23 cellular contexts compared by ENCODE assay signal in the genomic region with DNA sequence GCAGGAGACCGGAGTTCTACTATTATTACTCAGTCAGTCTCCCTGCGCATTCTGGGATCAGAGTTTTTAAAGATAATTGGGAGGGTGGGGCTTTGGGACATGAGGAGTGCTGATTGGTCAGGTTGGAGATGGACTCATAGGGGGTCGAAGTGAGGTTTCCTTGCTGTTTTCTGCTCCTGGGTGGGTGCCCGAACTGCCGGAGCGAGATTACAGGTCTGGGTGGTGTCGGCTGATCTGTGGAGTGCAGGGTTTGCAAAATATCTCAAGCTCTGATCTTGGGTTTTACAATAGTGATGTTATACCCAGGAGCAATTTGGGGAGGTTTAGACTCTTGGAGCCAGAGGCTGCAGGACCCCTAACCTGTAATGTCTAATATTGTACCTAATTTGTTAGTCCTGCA. TPM values are rescaled to one million over a fixed set of nuclear protein-coding genes. Genes with fewer than 3 reads are reported as not detected.
DNase-seq lines count a peak whose midpoint lies in the region; ATAC-seq and TF ChIP-seq lines count a peak whose summit lies in the region.
"Had no signal": no experiment of that assay in that cellular context is flagged by ENCODE, and none has a peak within 500 bp of the region (broad histone marks: within the 10 kb centered on the region; RNA-seq: fewer than 3 reads in every experiment).

No MANE protein-coding gene starts in this region.

- intact Hi-C loops in activated CD8-positive, alpha-beta T cell treated with anti-CD3 and anti-CD28 coated beads for 36 hours (cut with micrococcal nuclease) = no loop called here
- intact Hi-C loops in activated T-helper 2 cell treated with anti-CD3 and anti-CD28 coated beads, Interferon-gamma antibody, Interleukin-2, Interleukin-4, amounts not matched to agents 10 μg/mL and 5 μg/mL and 100 μg/mL, durations not matched to agents 14 hours and 24 hours and 36 hours (cut with micrococcal nuclease) = no loop called here
- intact Hi-C loops in spleen (cut with DNase I; ENCODE audit: low total_unique reads) = no loop called here

- H3K4me1 Mint-ChIP-seq in activated CD8-positive, alpha-beta T cell treated with anti-CD3 and anti-CD28 coated beads for 36 hours (ENCODE audit: low read depth) = peaks cover 48% of the 10 kb centered on the region
- H3K4me1 Mint-ChIP-seq in activated CD8-positive, alpha-beta T cell treated with anti-CD3 and anti-CD28 coated beads, Interleukin-2, amount 10 ng/mL, durations not matched to agents 7 days and 5 days (ENCODE audit: low read depth) = peaks cover 45% of the 10 kb centered on the region
- peaks cover 53% of the 10 kb centered on the region for H3K4me1 Mint-ChIP-seq in activated T-helper 2 cell treated with anti-CD3 and anti-CD28 coated beads, Interferon-gamma antibody, Interleukin-2, Interleukin-4, amounts not matched to agents 10 μg/mL and 5 μg/mL and 100 μg/mL, durations not matched to agents 14 hours and 24 hours and 36 hours (ENCODE audit: low read depth)
- peaks cover 46 to 74% of the 10 kb centered on the region in 2 donors for H3K4me1 Mint-ChIP-seq in immature natural killer cell
- H3K4me1 Mint-ChIP-seq in activated CD4-positive, alpha-beta memory T cell treated with anti-CD3 and anti-CD28 coated beads, Interleukin-2, amount 10 ng/mL, durations not matched to agents 7 days and 5 days = peaks cover 61% of the 10 kb centered on the region

- no peak for TF ChIP-seq POLR2A in spleen (IDR thresholded peaks at IDR 0.05)

- peaks cover 11 to 63% (median 46%) of the 10 kb centered on the region in 6 donors for H3K4me1 ChIP-seq in spleen

- peak overlapping the region; percentile 90 for H3K4me3 Mint-ChIP-seq in activated CD8-positive, alpha-beta T cell treated with anti-CD3 and anti-CD28 coated beads for 36 hours
- no peak overlapping the region for H3K4me3 Mint-ChIP-seq in activated CD8-positive, alpha-beta T cell treated with anti-CD3 and anti-CD28 coated beads, Interleukin-2, amount 10 ng/mL, durations not matched to agents 7 days and 5 days
- H3K4me3 Mint-ChIP-seq in activated T-helper 2 cell treated with anti-CD3 and anti-CD28 coated beads, Interferon-gamma antibody, Interleukin-2, Interleukin-4, amounts not matched to agents 10 μg/mL and 5 μg/mL and 100 μg/mL, durations not matched to agents 14 hours and 24 hours and 36 hours (ENCODE audit: low read depth) = peak overlapping the region; percentile 31
- peak overlapping the region in 4 of 5 donors; percentile 34 to 44 (median 39) for H3K4me3 Mint-ChIP-seq in immature natural killer cell
- H3K4me3 Mint-ChIP-seq in activated CD4-positive, alpha-beta memory T cell treated with anti-CD3 and anti-CD28 coated beads, Interleukin-2, amount 10 ng/mL, durations not matched to agents 7 days and 5 days = no peak overlapping the region

- H3K9me3 Mint-ChIP-seq in activated CD8-positive, alpha-beta T cell treated with anti-CD3 and anti-CD28 coated beads for 36 hours = peaks cover 9% of the 10 kb centered on the region
- H3K9me3 Mint-ChIP-seq in activated CD8-positive, alpha-beta T cell treated with anti-CD3 and anti-CD28 coated beads, Interleukin-2, amount 10 ng/mL, durations not matched to agents 7 days and 5 days (ENCODE audit: insufficient read depth) = no peaks in the 10 kb centered on the region
- H3K9me3 Mint-ChIP-seq in activated T-helper 2 cell treated with anti-CD3 and anti-CD28 coated beads, Interferon-gamma antibody, Interleukin-2, Interleukin-4, amounts not matched to agents 10 μg/mL and 5 μg/mL and 100 μg/mL, durations not matched to agents 14 hours and 24 hours and 36 hours = peaks cover 4% of the 10 kb centered on the region
- H3K9me3 Mint-ChIP-seq in immature natural killer cell = peaks cover 0 to 1% (median 0%) of the 10 kb centered on the region in 6 donors
- H3K9me3 Mint-ChIP-seq in activated CD4-positive, alpha-beta memory T cell treated with anti-CD3 and anti-CD28 coated beads, Interleukin-2, amount 10 ng/mL, durations not matched to agents 7 days and 5 days = no peaks in the 10 kb centered on the region

- peaks cover 0 to 54% (median 4%) of the 10 kb centered on the region in 6 donors for H3K36me3 ChIP-seq in spleen
- H3K36me3 ChIP-seq: breast epithelium, neutrophil had no signal

- ATAC-seq in activated CD8-positive, alpha-beta T cell treated with anti-CD3 and anti-CD28 coated beads for 36 hours = no peak
- ATAC-seq in activated CD8-positive, alpha-beta T cell treated with anti-CD3 and anti-CD28 coated beads, Interleukin-2, amount 10 ng/mL, durations not matched to agents 7 days and 5 days = no peak
- ATAC-seq in GM19328 (IDR thresholded peaks at IDR 0.05; ENCODE audit: unreplicated experiment) = no peak
- ATAC-seq: left lung had no signal

- POLR2A ChIA-PET in activated CD8-positive, alpha-beta T cell treated with anti-CD3 and anti-CD28 coated beads for 36 hours (lab: Charles Lee) = no interaction called here
- POLR2A ChIA-PET in activated CD8-positive, alpha-beta T cell treated with anti-CD3 and anti-CD28 coated beads, Interleukin-2, amount 10 ng/mL, durations not matched to agents 7 days and 5 days (lab: Charles Lee) = no interaction called here
- POLR2A ChIA-PET in activated CD4-positive, alpha-beta memory T cell treated with anti-CD3 and anti-CD28 coated beads, Interleukin-2, amount 10 ng/mL, durations not matched to agents 7 days and 5 days (lab: Charles Lee) = no interaction called here

- CTCF ChIA-PET in activated CD8-positive, alpha-beta T cell treated with anti-CD3 and anti-CD28 coated beads for 36 hours (lab: Charles Lee) = no interaction called here
- CTCF ChIA-PET in activated CD8-positive, alpha-beta T cell treated with anti-CD3 and anti-CD28 coated beads, Interleukin-2, amount 10 ng/mL, durations not matched to agents 7 days and 5 days (lab: Charles Lee) = no interaction called here
- CTCF ChIA-PET in activated CD4-positive, alpha-beta memory T cell treated with anti-CD3 and anti-CD28 coated beads, Interleukin-2, amount 10 ng/mL, durations not matched to agents 7 days and 5 days (lab: Charles Lee) = no interaction called here

- peak overlapping the region; percentile 53 for H3K27ac Mint-ChIP-seq in activated CD8-positive, alpha-beta T cell treated with anti-CD3 and anti-CD28 coated beads for 36 hours
- H3K27ac Mint-ChIP-seq in activated CD8-positive, alpha-beta T cell treated with anti-CD3 and anti-CD28 coated beads, Interleukin-2, amount 10 ng/mL, durations not matched to agents 7 days and 5 days = no peak overlapping the region
- no peak overlapping the region for H3K27ac Mint-ChIP-seq in activated T-helper 2 cell treated with anti-CD3 and anti-CD28 coated beads, Interferon-gamma antibody, Interleukin-2, Interleukin-4, amounts not matched to agents 10 μg/mL and 5 μg/mL and 100 μg/mL, durations not matched to agents 14 hours and 24 hours and 36 hours
- peak overlapping the region in 4 of 6 donors; percentile 24 to 83 (median 68) for H3K27ac Mint-ChIP-seq in immature natural killer cell
- no peak overlapping the region for H3K27ac Mint-ChIP-seq in activated CD4-positive, alpha-beta memory T cell treated with anti-CD3 and anti-CD28 coated beads, Interleukin-2, amount 10 ng/mL, durations not matched to agents 7 days and 5 days

- 93 to 97% (median 94%) methylated on average over 7 of the region's 7 CpGs for WGBS in spleen, 5 donors

- H3K36me3 Mint-ChIP-seq in activated CD8-positive, alpha-beta T cell treated with anti-CD3 and anti-CD28 coated beads for 36 hours (ENCODE audit: low read depth) = peaks cover 60% of the 10 kb centered on the region
- H3K36me3 Mint-ChIP-seq in activated CD8-positive, alpha-beta T cell treated with anti-CD3 and anti-CD28 coated beads, Interleukin-2, amount 10 ng/mL, durations not matched to agents 7 days and 5 days (ENCODE audit: low read depth) = peaks cover 64% of the 10 kb centered on the region
- H3K36me3 Mint-ChIP-seq in activated T-helper 2 cell treated with anti-CD3 and anti-CD28 coated beads, Interferon-gamma antibody, Interleukin-2, Interleukin-4, amounts not matched to agents 10 μg/mL and 5 μg/mL and 100 μg/mL, durations not matched to agents 14 hours and 24 hours and 36 hours (ENCODE audit: low read depth) = peaks cover 75% of the 10 kb centered on the region
- peaks cover 12 to 17% (median 16%) of the 10 kb centered on the region in 3 donors for H3K36me3 Mint-ChIP-seq in immature natural killer cell
- peaks cover 73% of the 10 kb centered on the region for H3K36me3 Mint-ChIP-seq in activated CD4-positive, alpha-beta memory T cell treated with anti-CD3 and anti-CD28 coated beads, Interleukin-2, amount 10 ng/mL, durations not matched to agents 7 days and 5 days (ENCODE audit: low read depth)

- no peak for TF ChIP-seq CTCF in activated CD8-positive, alpha-beta T cell treated with anti-CD3 and anti-CD28 coated beads for 36 hours (IDR thresholded peaks at IDR 0.05)
- TF ChIP-seq CTCF in spleen (IDR thresholded peaks at IDR 0.05 in 8 of 11, conservative IDR thresholded peaks at IDR 0.05 in 3 of 11) = no peak

- peak overlapping the region in 2 of 8 donors; percentile 14 to 97 for H3K27ac ChIP-seq in spleen
- H3K27ac ChIP-seq: BLaER1, breast epithelium, left lung, neutrophil had no signal

- H3K27me3 Mint-ChIP-seq in activated CD8-positive, alpha-beta T cell treated with anti-CD3 and anti-CD28 coated beads for 36 hours = no peaks in the 10 kb centered on the region
- H3K27me3 Mint-ChIP-seq in activated CD8-positive, alpha-beta T cell treated with anti-CD3 and anti-CD28 coated beads, Interleukin-2, amount 10 ng/mL, durations not matched to agents 7 days and 5 days (ENCODE audit: low read depth) = no peaks in the 10 kb centered on the region
- H3K27me3 Mint-ChIP-seq in activated T-helper 2 cell treated with anti-CD3 and anti-CD28 coated beads, Interferon-gamma antibody, Interleukin-2, Interleukin-4, amounts not matched to agents 10 μg/mL and 5 μg/mL and 100 μg/mL, durations not matched to agents 14 hours and 24 hours and 36 hours (ENCODE audit: low read depth) = no peaks in the 10 kb centered on the region
- H3K27me3 Mint-ChIP-seq in immature natural killer cell (ENCODE audit: low read depth in 3 of 3) = peaks cover 22 to 29% (median 26%) of the 10 kb centered on the region in 3 donors
- H3K27me3 Mint-ChIP-seq in activated CD4-positive, alpha-beta memory T cell treated with anti-CD3 and anti-CD28 coated beads, Interleukin-2, amount 10 ng/mL, durations not matched to agents 7 days and 5 days = peaks cover 1% of the 10 kb centered on the region
- H3K27me3 Mint-ChIP-seq: IgD-negative memory B cell had no signal

- H3K4me3 ChIP-seq in spleen = no peak overlapping the region
- H3K4me3 ChIP-seq: BLaER1, breast epithelium, left lung had no signal

- H3K27me3 ChIP-seq in spleen (replicated peaks in 1 of 7) = no peaks in the 10 kb centered on the region
- H3K27me3 ChIP-seq: BLaER1, breast epithelium, heart right ventricle, left lung, neutrophil had no signal

- DNase-seq in activated CD8-positive, alpha-beta T cell treated with anti-CD3 and anti-CD28 coated beads for 36 hours = no peak
- no peak for DNase-seq in activated CD8-positive, alpha-beta T cell treated with anti-CD3 and anti-CD28 coated beads, Interleukin-2, amount 10 ng/mL, durations not matched to agents 7 days and 5 days
- no peak for DNase-seq in activated T-helper 2 cell treated with anti-CD3 and anti-CD28 coated beads, Interferon-gamma antibody, Interleukin-2, Interleukin-4, amounts not matched to agents 10 μg/mL and 5 μg/mL and 100 μg/mL, durations not matched to agents 14 hours and 24 hours and 36 hours (ENCODE audit: low spot score)
- DNase-seq in immature natural killer cell (no peak), spleen (peak; percentile 46), NCI-H1417 treated with DMSO at 0.1 percent for 48 hours (lab: John Stamatoyannopoulos, UW) (no peak)
- DNase-seq in activated CD4-positive, alpha-beta memory T cell treated with anti-CD3 and anti-CD28 coated beads, Interleukin-2, amount 10 ng/mL, durations not matched to agents 7 days and 5 days = no peak
- DNase-seq: activated CD4-positive, alpha-beta T cell treated with anti-CD3 and anti-CD28 coated beads, Interleukin-2, amount 50 U/mL, for 1 hour; activated T-cell treated with anti-CD3 and anti-CD28 coated beads for 4 hours; DMS 273 treated with DMSO at 0.1 percent for 48 hours; GF-D8; midbrain; MM.1S; NCI-H146; NCI-H774; substantia nigra had no signal

- H3K9me3 ChIP-seq in spleen = no peaks in the 10 kb centered on the region
- H3K9me3 ChIP-seq: breast epithelium, heart right ventricle, left lung, neutrophil had no signal

RNA-seq across cellular contexts. Expression of a gene that starts 3.9 kb away (rescaled TPM):
- 1 to 10 TPM; 2.7 to 3.5 TPM for total RNA-seq in activated CD8-positive, alpha-beta T cell treated with anti-CD3 and anti-CD28 coated beads for 36 hours
- 1 to 10 TPM; 3.3 to 3.8 TPM for total RNA-seq in activated CD8-positive, alpha-beta T cell treated with anti-CD3 and anti-CD28 coated beads, Interleukin-2, amount 10 ng/mL, durations not matched to agents 7 days and 5 days
- 2.8 and 3.5 TPM in 2 replicates for total RNA-seq in activated T-helper 2 cell treated with anti-CD3 and anti-CD28 coated beads, Interferon-gamma antibody, Interleukin-2, Interleukin-4, amounts not matched to agents 10 μg/mL and 5 μg/mL and 100 μg/mL, durations not matched to agents 14 hours and 24 hours and 36 hours
- 1 to 10 TPM; 3.8 to 8.5 (median 8.2) TPM for polyA plus RNA-seq in immature natural killer cell
- 10 to 100 TPM; 11.9 to 29.9 (median 19.4) TPM for total RNA-seq in spleen
- polyA plus RNA-seq in spleen = 10 to 100 TPM in 1 of 3 donors, 1 to 10 TPM in 2; 6.1 to 13.0 (median 8.5) TPM
- total RNA-seq in activated CD4-positive, alpha-beta memory T cell treated with anti-CD3 and anti-CD28 coated beads, Interleukin-2, amount 10 ng/mL, durations not matched to agents 7 days and 5 days = 1 to 10 TPM; 3.3 to 3.9 TPM

RNA-seq across cellular contexts. Expression of a gene that starts 20.4 kb away (rescaled TPM):
- total RNA-seq in activated CD8-positive, alpha-beta T cell treated with anti-CD3 and anti-CD28 coated beads for 36 hours = 10 to 100 TPM; 29.3 to 31.4 TPM
- total RNA-seq in activated CD8-positive, alpha-beta T cell treated with anti-CD3 and anti-CD28 coated beads, Interleukin-2, amount 10 ng/mL, durations not matched to agents 7 days and 5 days = 10 to 100 TPM; 19.1 to 21.1 TPM
- 17.3 and 18.8 TPM in 2 replicates for total RNA-seq in activated T-helper 2 cell treated with anti-CD3 and anti-CD28 coated beads, Interferon-gamma antibody, Interleukin-2, Interleukin-4, amounts not matched to agents 10 μg/mL and 5 μg/mL and 100 μg/mL, durations not matched to agents 14 hours and 24 hours and 36 hours
- 10 to 100 TPM in 2 of 3 donors, 1 to 10 TPM in 1; 6.3 to 14.2 (median 13.7) TPM for polyA plus RNA-seq in immature natural killer cell
- total RNA-seq in spleen = 10 to 100 TPM in 6 of 7 donors, 1 to 10 TPM in 1; 9.6 to 27.8 (median 15.4) TPM
- 10 to 100 TPM; 13.2 to 23.8 (median 16.0) TPM for polyA plus RNA-seq in spleen
- total RNA-seq in activated CD4-positive, alpha-beta memory T cell treated with anti-CD3 and anti-CD28 coated beads, Interleukin-2, amount 10 ng/mL, durations not matched to agents 7 days and 5 days = 10 to 100 TPM; 17.4 to 18.2 TPM

Comparison
In these comparisons a context has a peak if more than half of its experiments do, and no peak if none do; other contexts are left out.
1. H3K27ac Mint-ChIP-seq: peak in activated CD8-positive, alpha-beta T cell treated with anti-CD3 and anti-CD28 coated beads for 36 hours (single experiment) and immature natural killer cell (4 of 6); none in activated CD8-positive, alpha-beta T cell treated with anti-CD3 and anti-CD28 coated beads, Interleukin-2, amount 10 ng/mL, durations not matched to agents 7 days and 5 days (single experiment), activated T-helper 2 cell treated with anti-CD3 and anti-CD28 coated beads, Interferon-gamma antibody, Interleukin-2, Interleukin-4, amounts not matched to agents 10 μg/mL and 5 μg/mL and 100 μg/mL, durations not matched to agents 14 hours and 24 hours and 36 hours (single experiment) and activated CD4-positive, alpha-beta memory T cell treated with anti-CD3 and anti-CD28 coated beads, Interleukin-2, amount 10 ng/mL, durations not matched to agents 7 days and 5 days (single experiment).
2. H3K4me3 Mint-ChIP-seq: peak in activated CD8-positive, alpha-beta T cell treated with anti-CD3 and anti-CD28 coated beads for 36 hours (single experiment), activated T-helper 2 cell treated with anti-CD3 and anti-CD28 coated beads, Interferon-gamma antibody, Interleukin-2, Interleukin-4, amounts not matched to agents 10 μg/mL and 5 μg/mL and 100 μg/mL, durations not matched to agents 14 hours and 24 hours and 36 hours (single experiment) and immature natural killer cell (4 of 5); none in activated CD8-positive, alpha-beta T cell treated with anti-CD3 and anti-CD28 coated beads, Interleukin-2, amount 10 ng/mL, durations not matched to agents 7 days and 5 days (single experiment) and activated CD4-positive, alpha-beta memory T cell treated with anti-CD3 and anti-CD28 coated beads, Interleukin-2, amount 10 ng/mL, durations not matched to agents 7 days and 5 days (single experiment).